ENCODE assay signal across 1 cellular context in the genomic region with DNA sequence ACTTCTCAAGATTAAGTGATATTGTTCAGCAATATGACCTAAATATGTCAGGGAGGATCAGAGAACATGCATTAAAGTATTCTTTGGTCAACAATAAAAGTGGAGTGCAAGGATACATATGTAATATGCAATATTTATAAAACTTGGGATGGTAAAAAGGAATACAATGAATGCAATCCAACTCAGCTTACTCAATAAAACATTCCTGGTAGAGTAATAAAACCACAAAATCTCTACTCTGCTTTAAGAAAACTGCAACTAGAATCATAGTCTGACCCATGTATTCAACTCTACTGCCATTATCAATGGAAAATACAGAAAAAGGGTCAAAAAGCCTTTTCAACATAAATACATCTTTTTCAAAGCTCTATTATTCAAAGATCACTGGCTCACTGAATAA.
A peak's percentile ranks its signal among the peaks of the same experiment; 100 is the strongest.
TF ChIP-seq lines count a peak whose summit lies in the region.

No MANE protein-coding gene starts in this region.

TF ChIP-seq in IMR-90, 13 proteins besides CTCF, POLR2A, EP300 and RAD21:
- TF ChIP-seq BHLHE40 (IDR thresholded peaks at IDR 0.05; ENCODE audit: low read depth, low read length) (no peak), CEBPB (IDR thresholded peaks at IDR 0.05; ENCODE audit: low read depth, low read length) (0 out of 2 replicates have a peak, but pooled peaks have one; percentile 15)
